23 cellular contexts compared by ENCODE assay signal in the genomic region with DNA sequence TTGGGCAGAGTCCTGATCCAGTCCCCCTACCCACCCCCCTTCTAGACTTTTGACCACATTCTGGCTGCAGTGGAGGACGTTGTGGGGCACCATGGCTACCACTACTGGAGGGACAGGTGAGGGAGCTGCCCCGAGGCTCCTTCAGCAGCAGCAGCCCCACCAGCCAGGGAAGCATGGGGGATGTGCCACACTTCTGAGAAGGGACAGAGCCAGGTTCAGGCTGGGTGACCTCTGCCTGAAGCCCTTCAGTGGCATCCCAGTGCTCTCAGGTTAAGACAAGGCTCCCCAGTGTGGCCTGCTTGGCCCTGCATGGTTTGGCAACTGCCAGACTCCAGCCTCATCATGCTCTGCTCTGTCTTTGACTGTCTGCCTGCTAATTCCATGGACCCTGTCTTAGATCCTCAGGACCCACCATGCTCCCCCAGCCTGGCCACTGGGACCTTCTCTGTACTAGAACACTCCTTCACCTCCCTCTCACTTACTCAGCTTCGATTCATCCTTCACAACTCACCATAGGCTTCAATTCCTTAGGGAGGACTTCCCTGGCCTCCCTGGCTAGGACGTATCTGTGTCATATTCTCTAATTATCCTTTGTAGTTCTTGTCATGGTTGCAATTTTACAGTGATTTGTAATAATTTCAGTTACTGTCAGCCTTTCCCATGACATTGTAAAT.
"Had no signal": no experiment of that assay in that cellular context is flagged by ENCODE, and none has a peak within 500 bp of the region (broad histone marks: within the 10 kb centered on the region; RNA-seq: fewer than 3 reads in every experiment).

No MANE protein-coding gene starts in this region.

- H3K4me1 ChIP-seq: breast epithelium had no signal

- H3K4me3 Mint-ChIP-seq: activated B cell treated with CpG ODN at 0.5 μM for 24 hours; activated naive CD8-positive, alpha-beta T cell treated with anti-CD3 and anti-CD28 coated beads, Interleukin-2, amount 10 ng/mL, durations not matched to agents 7 days and 5 days; activated T-cell treated with anti-CD3 and anti-CD28 coated beads, Interleukin-2, amount 50 U/mL, for 4 hours; endodermal cell; nephron; type B pancreatic cell had no signal

- H3K27me3 ChIP-seq: breast epithelium had no signal

- H3K36me3 ChIP-seq: breast epithelium, thoracic aorta had no signal

- H3K27me3 Mint-ChIP-seq: activated B cell treated with CpG ODN at 0.5 μM for 24 hours had no signal

- H3K4me3 ChIP-seq: breast epithelium, thoracic aorta had no signal

- H3K27ac Mint-ChIP-seq: activated B cell treated with CpG ODN at 0.5 μM for 24 hours; activated naive CD8-positive, alpha-beta T cell treated with anti-CD3 and anti-CD28 coated beads, Interleukin-2, amount 10 ng/mL, durations not matched to agents 7 days and 5 days; activated T-helper 2 cell treated with anti-CD3 and anti-CD28 coated beads, Interferon-gamma antibody, Interleukin-2, Interleukin-4, amounts not matched to agents 10 μg/mL and 5 μg/mL and 100 μg/mL, durations not matched to agents 14 hours and 24 hours and 36 hours; endodermal cell; nephron; type B pancreatic cell had no signal

- H3K9me3 ChIP-seq: breast epithelium, thoracic aorta had no signal

- FAIRE-seq: frontal cortex had no signal

- H3K4me1 Mint-ChIP-seq: activated B cell treated with CpG ODN at 0.5 μM for 24 hours; activated naive CD8-positive, alpha-beta T cell treated with anti-CD3 and anti-CD28 coated beads, Interleukin-2, amount 10 ng/mL, durations not matched to agents 7 days and 5 days had no signal

- ATAC-seq: activated T-cell treated with anti-CD3 and anti-CD28 coated beads, Interleukin-2, amount 50 U/mL, for 4 hours; left ventricle myocardium superior had no signal

- DNase-seq: activated B cell treated with CpG ODN at 0.5 μM for 24 hours; activated CD4-positive, alpha-beta T cell treated with anti-CD3 and anti-CD28 coated beads for 4 hours; activated CD4-positive, alpha-beta T cell treated with anti-CD3 and anti-CD28 coated beads, Interleukin-2, amount 50 U/mL, for 48 hours; activated CD8-positive, alpha-beta memory T cell treated with anti-CD3 and anti-CD28 coated beads, Interleukin-2, amount 50 U/mL, for 48 hours; activated naive CD4-positive, alpha-beta T cell; activated naive CD8-positive, alpha-beta T cell treated with anti-CD3 and anti-CD28 coated beads, Interleukin-2, amount 10 ng/mL, durations not matched to agents 7 days and 5 days; activated T-cell treated with anti-CD3 and anti-CD28 coated beads, Interleukin-2, amount 50 U/mL, for 4 hours; amniotic stem cell; cortex of kidney; endodermal cell; glutamatergic neuron; hippocampal formation; left ventricle myocardium superior; mammary epithelial cell; stimulated activated CD4-positive, alpha-beta T cell treated with anti-CD3 and anti-CD28 coated beads, Interleukin-4, amount 100 ng/mL, for 1 hour; stimulated activated naive CD4-positive, alpha-beta T cell treated with Interleukin-2 at 50 U/mL for 16 hours; T1000 had no signal

- H3K27ac ChIP-seq: breast epithelium, thoracic aorta had no signal

- H3K36me3 Mint-ChIP-seq: type B pancreatic cell had no signal
